In genomic region chr9:93612796-93613154, GRCh38 we compare ENCODE assay signal across 8 cellular contexts.
DNase-seq lines count a peak whose midpoint lies in the region; ATAC-seq lines count a peak whose summit lies in the region.
"Had no signal": no experiment of that assay in that cellular context is flagged by ENCODE, and none has a peak within 500 bp of the region (broad histone marks: within the 10 kb centered on the region; RNA-seq: fewer than 3 reads in every experiment).

No MANE protein-coding gene starts in this region.

- ATAC-seq in GM18498 (IDR thresholded peaks at IDR 0.05; ENCODE audit: unreplicated experiment): peak; percentile 86
- ATAC-seq in GM21447 (IDR thresholded peaks at IDR 0.05; ENCODE audit: unreplicated experiment): peak; percentile 81

- peak; percentile 76 for DNase-seq in NCI-H146 (lab: John Stamatoyannopoulos, UW)
- peak; percentile 44 for DNase-seq in islet precursor cell
- DNase-seq in middle frontal gyrus (ENCODE audit: extremely low spot score, low spot score): no peak
- DNase-seq in anterior cingulate cortex (lab: John Stamatoyannopoulos, UW): no peak
- no peak for DNase-seq in stimulated activated CD4-positive, alpha-beta T cell treated with anti-CD3 and anti-CD28 coated beads, Interleukin-15, amount 100 ng/mL, for 24 hours
- DNase-seq: H9 had no signal

Comparison
In these comparisons a context has a peak if more than half of its experiments do, and no peak if none do; other contexts are left out.
1. DNase-seq: peak in NCI-H146 (single experiment) and islet precursor cell (single experiment); none in middle frontal gyrus (single experiment), anterior cingulate cortex (0 of 58) and stimulated activated CD4-positive, alpha-beta T cell treated with anti-CD3 and anti-CD28 coated beads, Interleukin-15, amount 100 ng/mL, for 24 hours (single experiment).